Comparison of ENCODE assay signal across 8 cellular contexts in genomic region chr17:81685108-81685507, GRCh38. TPM values are rescaled to one million over a fixed set of nuclear protein-coding genes. Genes with fewer than 3 reads are reported as not detected.
A peak's percentile ranks its signal among the peaks of the same experiment; 100 is the strongest.
DNase-seq lines count a peak whose midpoint lies in the region; ATAC-seq and TF ChIP-seq lines count a peak whose summit lies in the region.

No MANE protein-coding gene starts in this region.

- peaks cover 30% of the 10 kb centered on the region for H3K36me3 Mint-ChIP-seq in T-cell
- H3K36me3 Mint-ChIP-seq in endothelial cell (ENCODE audit: low read depth, unreplicated experiment), result peaks cover 35% of the 10 kb centered on the region
- H3K36me3 Mint-ChIP-seq in progenitor cell of endocrine pancreas (ENCODE audit: insufficient read depth), result peaks cover 13% of the 10 kb centered on the region

- H3K4me3 Mint-ChIP-seq in T-cell (peak overlapping the region; percentile 78 to 92 (median 82)), endothelial cell (ENCODE audit: unreplicated experiment) (peak overlapping the region; percentile 92), progenitor cell of endocrine pancreas (ENCODE audit: low read depth) (peak overlapping the region; percentile 78)

- H3K27me3 Mint-ChIP-seq in T-cell, result no peaks in the 10 kb centered on the region
- peaks cover 19% of the 10 kb centered on the region for H3K27me3 Mint-ChIP-seq in endothelial cell (ENCODE audit: unreplicated experiment)
- no peaks in the 10 kb centered on the region for H3K27me3 Mint-ChIP-seq in progenitor cell of endocrine pancreas

- peak; percentile 39 for DNase-seq in NCI-H2196 (lab: John Stamatoyannopoulos, UW; ENCODE audit: unreplicated experiment)
- no peak for DNase-seq in NCI-H2196 treated with DMSO at 0.1 percent for 48 hours (lab: John Stamatoyannopoulos, UW; ENCODE audit: unreplicated experiment)
- no peak for DNase-seq in T-cell
- DNase-seq in endothelial cell (ENCODE audit: low spot score), result no peak
- DNase-seq in progenitor cell of endocrine pancreas (ENCODE audit: low spot score, unreplicated experiment), result no peak
- DNase-seq in cerebellar cortex (ENCODE audit: low spot score), result no peak

- H3K4me1 Mint-ChIP-seq in T-cell (peaks cover 39 to 46% (median 44%) of the 10 kb centered on the region in 3 donors), endothelial cell (ENCODE audit: unreplicated experiment) (peaks cover 25% of the 10 kb centered on the region), progenitor cell of endocrine pancreas (ENCODE audit: low read depth) (peaks cover 13% of the 10 kb centered on the region)

- CTCF ChIA-PET in T-cell (lab: Charles Lee), result no interaction called here

- no peak for ATAC-seq in T-cell (replicated peaks in 1 of 4)
- no peak for ATAC-seq in HG03520 (IDR thresholded peaks at IDR 0.05; ENCODE audit: unreplicated experiment)
- ATAC-seq in HG03354 (IDR thresholded peaks at IDR 0.05; ENCODE audit: poor library complexity, severe bottlenecking, unreplicated experiment), result no peak

- POLR2A ChIA-PET in T-cell (lab: Charles Lee), result interaction anchor here in 1 of 2 donors (0.7 kb wide), 1 partner anchor 8 kb away, joined by 3 read pairs; no protein-coding TSS in a partner anchor

- no peaks in the 10 kb centered on the region for H3K9me3 Mint-ChIP-seq in T-cell
- no peaks in the 10 kb centered on the region for H3K9me3 Mint-ChIP-seq in endothelial cell (ENCODE audit: unreplicated experiment)
- H3K9me3 Mint-ChIP-seq in progenitor cell of endocrine pancreas (ENCODE audit: low read depth), result no peaks in the 10 kb centered on the region

- TF ChIP-seq CTCF in endothelial cell (IDR thresholded peaks at IDR 0.05; ENCODE audit: unreplicated experiment) (no peak), progenitor cell of endocrine pancreas (IDR thresholded peaks at IDR 0.05; ENCODE audit: unreplicated experiment) (no peak)

- H3K27ac Mint-ChIP-seq in T-cell (peak overlapping the region; percentile 66 to 78), endothelial cell (ENCODE audit: unreplicated experiment) (peak overlapping the region; percentile 89), progenitor cell of endocrine pancreas (peak overlapping the region; percentile 92)

RNA-seq across cellular contexts. Expression of gene HGS, which starts 1.3 kb away (rescaled TPM):
- total RNA-seq in T-cell (100 to 1,000 TPM; 114 to 205 (median 181) TPM), endothelial cell (ENCODE audit: unreplicated experiment) (142 TPM), progenitor cell of endocrine pancreas (127 and 141 TPM in 2 replicates)

RNA-seq across cellular contexts. Expression of gene ARL16, which starts 1.5 kb away (rescaled TPM):
- total RNA-seq in T-cell (10 to 100 TPM; 30.9 to 51.0 (median 39.3) TPM), endothelial cell (ENCODE audit: unreplicated experiment) (54.0 TPM), progenitor cell of endocrine pancreas (42.1 TPM in 2 replicates)

RNA-seq across cellular contexts. Expression of gene MRPL12, which starts 18.1 kb away (rescaled TPM):
- 10 to 100 TPM; 18.5 to 33.5 (median 31.4) TPM for total RNA-seq in T-cell
- total RNA-seq in endothelial cell (ENCODE audit: unreplicated experiment), result 58.5 TPM
- total RNA-seq in progenitor cell of endocrine pancreas, result 63.6 and 63.9 TPM in 2 replicates

RNA-seq across cellular contexts. Expression of gene CCDC137, which starts 18.6 kb away (rescaled TPM):
- total RNA-seq in T-cell (10 to 100 TPM; 15.9 to 33.9 (median 30.0) TPM), endothelial cell (ENCODE audit: unreplicated experiment) (31.8 TPM), progenitor cell of endocrine pancreas (24.8 and 26.6 TPM in 2 replicates)

RNA-seq across cellular contexts. Expression of gene OXLD1, which starts 18.7 kb away (rescaled TPM):
- total RNA-seq in T-cell (10 to 100 TPM; 34.1 to 93.3 (median 68.1) TPM), endothelial cell (ENCODE audit: unreplicated experiment) (22.4 TPM), progenitor cell of endocrine pancreas (18.6 and 23.6 TPM in 2 replicates)
